In genomic region chr21:42187976-42188653, GRCh38 we compare ENCODE assay signal across 8 cellular contexts. TPM values are rescaled to one million over a fixed set of nuclear protein-coding genes. Genes with fewer than 3 reads are reported as not detected.
DNase-seq lines count a peak whose midpoint lies in the region; ATAC-seq and TF ChIP-seq lines count a peak whose summit lies in the region.

No MANE protein-coding gene starts in this region.

- H3K27me3 ChIP-seq in CD4-positive, CD25-positive, alpha-beta regulatory T cell (ENCODE audit: control insufficient read depth, insufficient read depth, low read length), result no peaks in the 10 kb centered on the region

- H3K36me3 ChIP-seq in CD4-positive, CD25-positive, alpha-beta regulatory T cell (ENCODE audit: control insufficient read depth, insufficient read depth, low read length), result no peaks in the 10 kb centered on the region

- DNase-seq in CD4-positive, CD25-positive, alpha-beta regulatory T cell, result peak; percentile 66 to 96 (median 88)
- DNase-seq in KG1 (lab: John Stamatoyannopoulos, UW) (peak; percentile 84), globus pallidus (ENCODE audit: low spot score) (peak; percentile 53), cerebellum (ENCODE audit: low spot score) (no peak), progenitor cell of endocrine pancreas (ENCODE audit: low spot score, unreplicated experiment) (no peak)
- DNase-seq in activated CD8-positive, alpha-beta memory T cell treated with anti-CD3 and anti-CD28 coated beads for 24 hours, result peak; percentile 80
- peak; percentile 38 to 72 (median 50) for DNase-seq in stimulated activated CD4-positive, alpha-beta T cell treated with anti-CD3 and anti-CD28 coated beads, TNF-alpha, amount 100 ng/mL, for 24 hours (ENCODE audit: low read depth in 3 of 3)

- no peak for TF ChIP-seq CTCF in progenitor cell of endocrine pancreas (IDR thresholded peaks at IDR 0.05; ENCODE audit: unreplicated experiment)

- H3K27me3 Mint-ChIP-seq in CD4-positive, CD25-positive, alpha-beta regulatory T cell, result no peaks in the 10 kb centered on the region
- peaks cover 17% of the 10 kb centered on the region for H3K27me3 Mint-ChIP-seq in progenitor cell of endocrine pancreas

- peaks cover 0 to 9% (median 0%) of the 10 kb centered on the region in 7 donors for H3K9me3 Mint-ChIP-seq in CD4-positive, CD25-positive, alpha-beta regulatory T cell
- peaks cover 7% of the 10 kb centered on the region for H3K9me3 Mint-ChIP-seq in progenitor cell of endocrine pancreas (ENCODE audit: low read depth)

- H3K4me1 ChIP-seq in CD4-positive, CD25-positive, alpha-beta regulatory T cell (ENCODE audit: control insufficient read depth, insufficient read depth, low read length, poor library complexity, severe bottlenecking), result peaks cover 58% of the 10 kb centered on the region

- peak overlapping the region; percentile 82 for H3K27ac ChIP-seq in CD4-positive, CD25-positive, alpha-beta regulatory T cell (ENCODE audit: insufficient read depth, low read length, poor library complexity, severe bottlenecking)

- H3K4me3 ChIP-seq in CD4-positive, CD25-positive, alpha-beta regulatory T cell (ENCODE audit: low read depth, low read length), result peak overlapping the region; percentile 78

- peak; percentile 98 to 99 for ATAC-seq in CD4-positive, CD25-positive, alpha-beta regulatory T cell (ENCODE audit: low read depth in 2 of 2)
- peak; percentile 96 for ATAC-seq in GM21367 (IDR thresholded peaks at IDR 0.05; ENCODE audit: unreplicated experiment)

- no peaks in the 10 kb centered on the region for H3K36me3 Mint-ChIP-seq in CD4-positive, CD25-positive, alpha-beta regulatory T cell
- no peaks in the 10 kb centered on the region for H3K36me3 Mint-ChIP-seq in progenitor cell of endocrine pancreas (ENCODE audit: insufficient read depth)

- peak overlapping the region; percentile 51 to 83 (median 70) for H3K4me3 Mint-ChIP-seq in CD4-positive, CD25-positive, alpha-beta regulatory T cell
- H3K4me3 Mint-ChIP-seq in progenitor cell of endocrine pancreas (ENCODE audit: low read depth), result no peak overlapping the region

- no peaks in the 10 kb centered on the region for H3K9me3 ChIP-seq in CD4-positive, CD25-positive, alpha-beta regulatory T cell (ENCODE audit: control insufficient read depth in 2 of 2, low read length in 2 of 2)

- peak overlapping the region; percentile 93 to 96 (median 96) for H3K27ac Mint-ChIP-seq in CD4-positive, CD25-positive, alpha-beta regulatory T cell
- H3K27ac Mint-ChIP-seq in progenitor cell of endocrine pancreas, result no peak overlapping the region

- peaks cover 33 to 70% (median 50%) of the 10 kb centered on the region in 4 donors for H3K4me1 Mint-ChIP-seq in CD4-positive, CD25-positive, alpha-beta regulatory T cell
- H3K4me1 Mint-ChIP-seq in progenitor cell of endocrine pancreas (ENCODE audit: low read depth), result no peaks in the 10 kb centered on the region

RNA-seq across cellular contexts. Expression of gene ABCG1, which starts 30.8 kb away (rescaled TPM):
- total RNA-seq in CD4-positive, CD25-positive, alpha-beta regulatory T cell, result 86.3 TPM
- polyA plus RNA-seq in CD4-positive, CD25-positive, alpha-beta regulatory T cell, result 10 to 100 TPM; 17.0 to 43.1 (median 23.5) TPM
- total RNA-seq in cerebellum (14.2 TPM), progenitor cell of endocrine pancreas (3.7 and 4.6 TPM in 2 replicates)

Comparison
In these comparisons a context has a peak if more than half of its experiments do, and no peak if none do; other contexts are left out.
1. DNase-seq: peak in CD4-positive, CD25-positive, alpha-beta regulatory T cell (3 of 3), KG1 (single experiment), activated CD8-positive, alpha-beta memory T cell treated with anti-CD3 and anti-CD28 coated beads for 24 hours (single experiment), globus pallidus (single experiment) and stimulated activated CD4-positive, alpha-beta T cell treated with anti-CD3 and anti-CD28 coated beads, TNF-alpha, amount 100 ng/mL, for 24 hours (3 of 3); none in cerebellum (single experiment) and progenitor cell of endocrine pancreas (single experiment).